In genomic region chr6:27146456-27146705, GRCh38 we compare ENCODE assay signal across 8 cellular contexts.
DNase-seq lines count a peak whose midpoint lies in the region; ATAC-seq and TF ChIP-seq lines count a peak whose summit lies in the region.
"Not testable (repeated sequence)": the region's sequence is repeated elsewhere in the genome, so short reads cannot be mapped to it uniquely, and the experiment has no call there.

No MANE protein-coding gene starts in this region.

- not testable (repeated sequence) for TF ChIP-seq EP300 in gastroesophageal sphincter (IDR thresholded peaks at IDR 0.05)

- H3K9me3 ChIP-seq in IMR-90 (ENCODE audit: control insufficient read depth, insufficient read depth, low read length); T-helper 17 cell (ENCODE audit: control insufficient read depth, low read length, poor library complexity, severe bottlenecking); gastroesophageal sphincter; psoas muscle: not testable (repeated sequence)

- peak overlapping the region; percentile 86 for H2AK9ac ChIP-seq in IMR-90 (replicated peaks; ENCODE audit: low read depth, low read length, poor library complexity)

- not testable (repeated sequence) for H3K4me1 ChIP-seq in IMR-90 (ENCODE audit: control insufficient read depth, insufficient read depth, low read length); psoas muscle; urinary bladder (ENCODE audit: insufficient read depth)
- H3K4me1 ChIP-seq in gastroesophageal sphincter: peaks cover 0 to 34% (median 6%) of the 10 kb centered on the region in 3 donors

- H4K8ac ChIP-seq in IMR-90 (ENCODE audit: low read depth in 2 of 2, low read length in 2 of 2): peak overlapping the region in 1 of 2 experiments; percentile 89; a peak in 1 of 4 replicates

- H3K9ac ChIP-seq in IMR-90 (ENCODE audit: low read depth, low read length): peak overlapping the region; percentile 95

- ATAC-seq in IMR-90 (ENCODE audit: low read depth) (peak; percentile 7), T-helper 17 cell (peak; percentile 53), psoas muscle (peak in 3 of 4 donors; percentile 16 to 32 (median 17))
- not testable (repeated sequence) for ATAC-seq in gastroesophageal sphincter

- not testable (repeated sequence) for H3K9me1 ChIP-seq in IMR-90 (ENCODE audit: insufficient read depth, low read length)

- not testable (repeated sequence) for H2AFZ ChIP-seq in IMR-90 (replicated peaks; ENCODE audit: low read length, poor library complexity)

- peak overlapping the region; percentile 90; the same call in 1 of the 2 replicates for H3K56ac ChIP-seq in IMR-90 (ENCODE audit: extremely low read depth, insufficient read depth, low read length)

- intact Hi-C loops in IMR-90 (cut with micrococcal nuclease): loop anchor here (1.0 to 5.0 kb wide), 5 partner anchors 13 to 1124 kb away; a partner anchor contains a TSS
- intact Hi-C loops in lower leg skin (cut with DNase I; ENCODE audit: low total_unique reads); psoas muscle (cut with DNase I): not testable (repeated sequence)

- H3K27ac ChIP-seq in IMR-90 (ENCODE audit: insufficient read depth, low read length) (peak overlapping the region; percentile 96), cingulate gyrus (ENCODE audit: low read depth, low read length) (peak overlapping the region; percentile 79), gastroesophageal sphincter (peak overlapping the region; percentile 87 to 95 (median 90)), psoas muscle (peak overlapping the region; percentile 77), urinary bladder (ENCODE audit: low read depth) (peak overlapping the region; percentile 44)

- H3K4me1 Mint-ChIP-seq in T-helper 17 cell: not testable (repeated sequence)

- H3K4me2 ChIP-seq in IMR-90 (ENCODE audit: low read depth, low read length): peak overlapping the region; percentile 93

- peak overlapping the region; percentile 76 for H4K5ac ChIP-seq in IMR-90 (ENCODE audit: low read depth, low read length)

- H3K4ac ChIP-seq in IMR-90 (ENCODE audit: low read depth, low read length): not testable (repeated sequence)

- H3K36me3 Mint-ChIP-seq in T-helper 17 cell (ENCODE audit: low read depth): not testable (repeated sequence)

- H4K91ac ChIP-seq in IMR-90 (ENCODE audit: insufficient read depth, low read depth, low read length): not testable (repeated sequence)

- peak overlapping the region; percentile 90; the same call in 1 of the 2 replicates for H3K18ac ChIP-seq in IMR-90 (ENCODE audit: low read depth, low read length)

- peak overlapping the region; percentile 94 for H2BK5ac ChIP-seq in IMR-90 (ENCODE audit: low read depth, low read length, poor library complexity, severe bottlenecking)

- 0 out of 2 replicates have a peak overlapping the region, but pooled peaks have one; percentile 93 for H3K23ac ChIP-seq in IMR-90 (ENCODE audit: low read depth, low read length)

- POLR2A ChIA-PET in IMR-90 (lab: Charles Lee; ENCODE audit: unreplicated experiment): interaction anchor here (0.6 to 1.6 kb wide), 7 partner anchors 9 to 1115 kb away, joined by 3 to 18 read pairs (median 6); a partner anchor contains a TSS

- not testable (repeated sequence) for H2BK20ac ChIP-seq in IMR-90 (ENCODE audit: low read depth, low read length)

- peak overlapping the region; percentile 85 for H3K4me3 ChIP-seq in IMR-90 (ENCODE audit: insufficient read depth, low read depth, low read length)
- H3K4me3 ChIP-seq in gastroesophageal sphincter: peak overlapping the region; percentile 66 to 86
- peak overlapping the region; percentile 61 for H3K4me3 ChIP-seq in lower leg skin (ENCODE audit: low read depth, poor library complexity, severe bottlenecking)
- peak overlapping the region; percentile 69 for H3K4me3 ChIP-seq in psoas muscle
- peak overlapping the region; percentile 49 for H3K4me3 ChIP-seq in urinary bladder (ENCODE audit: low read depth, low read length)

- dilution Hi-C loops in IMR-90 (cut with HindIII; ENCODE audit: low sequenced_read_pairs, unreplicated experiment): loop anchor here (25.0 kb wide), 1 partner anchor 741 kb away; a partner anchor contains a TSS

- H3K27me3 ChIP-seq in IMR-90 (ENCODE audit: control insufficient read depth, insufficient read depth, low read length); gastroesophageal sphincter: not testable (repeated sequence)
- peaks cover 0 to 14% (median 3%) of the 10 kb centered on the region in 3 donors for H3K27me3 ChIP-seq in psoas muscle (ENCODE audit: insufficient read depth in 3 of 3, low read length in 2 of 3)

- TSS peak; percentile 96 for BruUV-seq in IMR-90 (replicated peaks; lab: Mats Ljungman, UMichigan)

- H3K27ac Mint-ChIP-seq in T-helper 17 cell: not testable (repeated sequence)

- H2BK15ac ChIP-seq in IMR-90 (ENCODE audit: low read depth, low read length): not testable (repeated sequence)

- not testable (repeated sequence) for TF ChIP-seq CTCF in IMR-90 (conservative IDR thresholded peaks at IDR 0.05; ENCODE audit: low read depth, low read length); gastroesophageal sphincter (IDR thresholded peaks at IDR 0.05); lower leg skin (IDR thresholded peaks at IDR 0.05); psoas muscle (IDR thresholded peaks at IDR 0.05)

- not testable (repeated sequence) for H2AK5ac ChIP-seq in IMR-90 (ENCODE audit: low read depth, low read length)

- CTCF ChIA-PET in IMR-90 (lab: Yijun Ruan, JAX): interaction anchor here (1.2 kb wide), 1 partner anchor 13 kb away, joined by 3 read pairs; a partner anchor contains a TSS

- H3K14ac ChIP-seq in IMR-90 (replicated peaks; ENCODE audit: low read depth, low read length): not testable (repeated sequence)

- H3K27me3 Mint-ChIP-seq in T-helper 17 cell: not testable (repeated sequence)

- in situ Hi-C loops in IMR-90 (cut with MboI; ENCODE audit: low sequenced_read_pairs): loop anchor here (5.0 to 25.0 kb wide), 3 partner anchors 746 to 959 kb away; a partner anchor contains a TSS

- not testable (repeated sequence) for TF ChIP-seq RAD21 in IMR-90 (IDR thresholded peaks at IDR 0.05; ENCODE audit: low read length)

- not testable (repeated sequence) for H2BK120ac ChIP-seq in IMR-90 (ENCODE audit: low read depth, low read length)

- not testable (repeated sequence) for TF ChIP-seq POLR2A in IMR-90 (IDR thresholded peaks at IDR 0.05; ENCODE audit: low read depth, low read length); gastroesophageal sphincter (IDR thresholded peaks at IDR 0.05); lower leg skin (IDR thresholded peaks at IDR 0.05)

- not testable (repeated sequence) for H3K4me3 Mint-ChIP-seq in T-helper 17 cell

- WGBS in IMR-90 (ENCODE audit: extremely low coverage in 2 of 2, insufficient read length in 1 of 2), 2 experiments: no CpG with 5 or more reads among the region's 23 CpGs
- 9% methylated on average over 20 of the region's 23 CpGs; no CpG with 5 or more reads in 1 of the 2 donors for WGBS in gastroesophageal sphincter (ENCODE audit: low coverage in 1 of 2), 2 donors
- WGBS in lower leg skin, 2 donors: 0 to 1% methylated on average over 13 to 14 of the region's 23 CpGs
- WGBS in psoas muscle, 3 donors: 4 to 9% (median 7%) methylated on average over 20 to 23 of the region's 23 CpGs
- WGBS in urinary bladder: 7% methylated on average over 23 of the region's 23 CpGs

- peak; percentile 29 for DNase-seq in Daoy (ENCODE audit: low read depth)
- not testable (repeated sequence) for DNase-seq in IMR-90; T-helper 17 cell; lower leg skin (ENCODE audit: low spot score in 2 of 2); psoas muscle

- H4K20me1 ChIP-seq in IMR-90 (ENCODE audit: insufficient read depth, low read length): not testable (repeated sequence)

- H3K36me3 ChIP-seq in IMR-90 (ENCODE audit: control insufficient read depth, insufficient read depth, low read length); gastroesophageal sphincter; psoas muscle (ENCODE audit: insufficient read depth in 1 of 2, low read depth in 1 of 2); urinary bladder (ENCODE audit: insufficient read depth): not testable (repeated sequence)

- not testable (repeated sequence) for H3K79me1 ChIP-seq in IMR-90 (ENCODE audit: low read depth in 1 of 2, low read length in 2 of 2)

Comparison
In these comparisons a context has a peak if more than half of its experiments do, and no peak if none do; other contexts are left out.
1. H3K27ac ChIP-seq: peak in every context shown above with its lines; median percentile 96 in IMR-90; 90 in gastroesophageal sphincter; 79 in cingulate gyrus; 77 in psoas muscle; 44 in urinary bladder.